18 cellular contexts compared by ENCODE assay signal in the genomic region with DNA sequence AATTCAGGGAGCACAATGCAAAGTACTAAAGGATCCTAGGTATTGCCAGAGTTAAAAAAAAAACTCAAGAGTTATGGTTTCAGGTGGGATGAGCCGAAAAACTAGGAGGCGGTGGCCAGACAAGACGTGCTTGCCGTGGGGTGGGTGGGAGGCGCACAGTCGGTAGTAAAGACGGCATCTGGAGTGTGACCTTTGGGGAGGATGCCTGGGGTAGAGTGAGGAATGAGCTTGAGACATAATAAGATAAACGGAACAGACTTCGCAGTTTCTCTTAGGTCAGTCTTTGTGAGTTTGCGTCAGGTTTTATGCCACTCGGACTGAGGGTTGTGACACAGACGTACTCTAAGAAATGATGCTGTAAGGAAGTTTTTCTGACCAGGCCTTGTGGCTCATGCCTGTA.
"Had no signal": no experiment of that assay in that cellular context is flagged by ENCODE, and none has a peak within 500 bp of the region (broad histone marks: within the 10 kb centered on the region; RNA-seq: fewer than 3 reads in every experiment).

No MANE protein-coding gene starts in this region.

- H3K4me3 Mint-ChIP-seq: activated CD4-positive, alpha-beta memory T cell treated with anti-CD3 and anti-CD28 coated beads for 36 hours; activated naive CD8-positive, alpha-beta T cell treated with anti-CD3 and anti-CD28 coated beads for 36 hours; brain; effector memory CD8-positive, alpha-beta T cell; neural progenitor cell had no signal

- ATAC-seq: effector memory CD8-positive, alpha-beta T cell; gastrocnemius medialis; heart right ventricle; left colon; upper lobe of right lung had no signal

- DNase-seq: activated CD4-positive, alpha-beta memory T cell treated with anti-CD3 and anti-CD28 coated beads for 36 hours; activated CD4-positive, alpha-beta T cell treated with anti-CD3 and anti-CD28 coated beads for 1 hour; activated gamma-delta T cell treated with Interleukin-2 at 50 U/mL for 16 hours; activated naive CD8-positive, alpha-beta T cell treated with anti-CD3 and anti-CD28 coated beads for 36 hours; amygdala; cerebellar nuclear complex; dermis blood vessel endothelial cell; effector memory CD8-positive, alpha-beta T cell; gastrocnemius medialis; heart right ventricle; left colon; stimulated activated naive CD4-positive, alpha-beta T cell treated with Interleukin-2 at 50 U/mL for 16 hours; T1000; testis; upper lobe of right lung had no signal

- H3K4me3 ChIP-seq: gastrocnemius medialis, heart right ventricle, neural progenitor cell, SK-N-MC, testis, upper lobe of right lung had no signal

- H3K4me1 Mint-ChIP-seq: activated naive CD8-positive, alpha-beta T cell treated with anti-CD3 and anti-CD28 coated beads for 36 hours had no signal

- H3K9me3 Mint-ChIP-seq: activated CD4-positive, alpha-beta memory T cell treated with anti-CD3 and anti-CD28 coated beads for 36 hours; activated naive CD8-positive, alpha-beta T cell treated with anti-CD3 and anti-CD28 coated beads for 36 hours; effector memory CD8-positive, alpha-beta T cell had no signal

- H3K27ac Mint-ChIP-seq: activated CD4-positive, alpha-beta memory T cell treated with anti-CD3 and anti-CD28 coated beads for 36 hours; activated naive CD8-positive, alpha-beta T cell treated with anti-CD3 and anti-CD28 coated beads for 36 hours; brain; effector memory CD8-positive, alpha-beta T cell; neural progenitor cell had no signal

- H3K27me3 Mint-ChIP-seq: activated naive CD8-positive, alpha-beta T cell treated with anti-CD3 and anti-CD28 coated beads for 36 hours had no signal

- H3K36me3 Mint-ChIP-seq: activated CD4-positive, alpha-beta memory T cell treated with anti-CD3 and anti-CD28 coated beads for 36 hours; activated naive CD8-positive, alpha-beta T cell treated with anti-CD3 and anti-CD28 coated beads for 36 hours had no signal
